Comparison of ENCODE assay signal across 1 cellular context in genomic region chr11:75394086-75394840, GRCh38.
TF ChIP-seq lines count a peak whose summit lies in the region.

No MANE protein-coding gene starts in this region.

TF ChIP-seq in GM12891, 5 proteins besides CTCF, POLR2A, EP300 and RAD21:
- TF ChIP-seq POLR2AphosphoS5 (IDR thresholded peaks at IDR 0.05; ENCODE audit: low read depth, low read length) (no peak), POU2F2 (IDR thresholded peaks at IDR 0.05; ENCODE audit: low read depth, low read length) (no peak), SPI1 (IDR thresholded peaks at IDR 0.05; ENCODE audit: low read depth, low read length) (no peak), PAX5 (IDR thresholded peaks at IDR 0.05; ENCODE audit: insufficient read depth, low read length, severe bottlenecking) (no peak), TAF1 (IDR thresholded peaks at IDR 0.05; ENCODE audit: low read depth, low read length) (no peak)
